Comparison of ENCODE assay signal across 16 cellular contexts in the genomic region with DNA sequence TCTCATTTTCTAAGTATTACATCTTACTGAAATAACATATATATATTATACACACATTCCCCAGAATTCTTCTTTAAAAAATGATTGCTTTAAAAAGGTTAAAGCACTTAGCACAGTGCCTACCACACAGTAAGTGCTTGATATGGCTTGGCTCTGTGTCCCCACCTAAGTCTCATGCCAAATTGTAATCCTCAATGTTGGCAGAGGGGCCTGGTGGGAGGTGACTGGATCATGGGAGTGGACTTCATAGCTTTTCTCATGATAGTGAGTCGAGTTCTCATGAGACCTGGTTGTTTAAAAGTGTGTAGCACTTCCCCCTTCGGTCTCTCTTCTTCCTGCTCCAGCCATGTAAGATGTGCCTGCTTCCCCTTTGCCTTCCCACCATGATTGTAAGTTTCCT. TPM values are rescaled to one million over a fixed set of nuclear protein-coding genes. Genes with fewer than 3 reads are reported as not detected.
"Had no signal": no experiment of that assay in that cellular context is flagged by ENCODE, and none has a peak within 500 bp of the region (broad histone marks: within the 10 kb centered on the region; RNA-seq: fewer than 3 reads in every experiment).

No MANE protein-coding gene starts in this region.

- H3K27ac ChIP-seq: sigmoid colon, thoracic aorta had no signal

- H3K4me1 Mint-ChIP-seq: activated naive CD8-positive, alpha-beta T cell treated with anti-CD3 and anti-CD28 coated beads for 36 hours; immature natural killer cell; naive B cell had no signal

- H3K36me3 ChIP-seq: thoracic aorta had no signal

- H3K27ac Mint-ChIP-seq: activated CD4-positive, alpha-beta memory T cell treated with anti-CD3 and anti-CD28 coated beads for 36 hours; activated naive CD8-positive, alpha-beta T cell treated with anti-CD3 and anti-CD28 coated beads for 36 hours; immature natural killer cell; naive B cell; T-helper 2 cell treated with Interferon-gamma antibody and Interleukin-4, amounts not matched to agents 5 μg/mL and 100 μg/mL, for 36 hours had no signal

- H3K4me3 Mint-ChIP-seq: activated CD4-positive, alpha-beta memory T cell treated with anti-CD3 and anti-CD28 coated beads for 36 hours; activated naive CD8-positive, alpha-beta T cell treated with anti-CD3 and anti-CD28 coated beads for 36 hours; immature natural killer cell; naive B cell; T-helper 2 cell treated with Interferon-gamma antibody and Interleukin-4, amounts not matched to agents 5 μg/mL and 100 μg/mL, for 36 hours had no signal

- H3K27me3 ChIP-seq: sigmoid colon had no signal

- H3K9me3 ChIP-seq: sigmoid colon, thoracic aorta had no signal

- ATAC-seq: stimulated activated naive CD8-positive, alpha-beta T cell treated with anti-CD3 and anti-CD28 coated beads, Interleukin-15, Interleukin-2, amounts not matched to agents 100 U/mL and 50 U/mL, for 24 hours had no signal

- DNase-seq: activated CD4-positive, alpha-beta memory T cell treated with anti-CD3 and anti-CD28 coated beads for 36 hours; activated CD4-positive, alpha-beta T cell treated with anti-CD3 and anti-CD28 coated beads for 1 hour; activated gamma-delta T cell treated with Interleukin-2 at 50 U/mL for 16 hours; activated naive CD8-positive, alpha-beta T cell treated with anti-CD3 and anti-CD28 coated beads for 36 hours; activated T-cell treated with anti-CD3 and anti-CD28 coated beads, Interleukin-2, amount 50 U/mL, for 48 hours; aorta; effector CD4-positive, alpha-beta T cell; immature natural killer cell; naive B cell; sigmoid colon; stimulated activated CD4-positive, alpha-beta T cell treated with anti-CD3 and anti-CD28 coated beads, Interleukin-4, amount 100 ng/mL, for 1 hour; stimulated activated CD8-positive, alpha-beta memory T cell treated with anti-CD3 and anti-CD28 coated beads, Interleukin-4, amount 100 ng/mL, for 48 hours; stimulated activated naive CD8-positive, alpha-beta T cell treated with anti-CD3 and anti-CD28 coated beads, Interleukin-15, Interleukin-2, amounts not matched to agents 100 U/mL and 50 U/mL, for 24 hours had no signal

- H3K9me3 Mint-ChIP-seq: immature natural killer cell; T-helper 2 cell treated with Interferon-gamma antibody and Interleukin-4, amounts not matched to agents 5 μg/mL and 100 μg/mL, for 36 hours had no signal

- H3K4me3 ChIP-seq: sigmoid colon, thoracic aorta had no signal

RNA-seq across cellular contexts. Expression of a gene that starts 6.2 kb away (rescaled TPM):
- total RNA-seq: activated CD4-positive, alpha-beta memory T cell treated with anti-CD3 and anti-CD28 coated beads for 36 hours; activated naive CD8-positive, alpha-beta T cell treated with anti-CD3 and anti-CD28 coated beads for 36 hours had no signal
- polyA plus RNA-seq: immature natural killer cell had no signal

RNA-seq across cellular contexts. Expression of a gene that starts 7.1 kb away (rescaled TPM):
- total RNA-seq: activated CD4-positive, alpha-beta memory T cell treated with anti-CD3 and anti-CD28 coated beads for 36 hours; activated naive CD8-positive, alpha-beta T cell treated with anti-CD3 and anti-CD28 coated beads for 36 hours; lung microvascular endothelial cell had no signal
- polyA plus RNA-seq: immature natural killer cell had no signal

RNA-seq across cellular contexts. Expression of a gene that starts 13.3 kb away (rescaled TPM):
- total RNA-seq: activated CD4-positive, alpha-beta memory T cell treated with anti-CD3 and anti-CD28 coated beads for 36 hours; activated naive CD8-positive, alpha-beta T cell treated with anti-CD3 and anti-CD28 coated beads for 36 hours; lung microvascular endothelial cell had no signal
- polyA plus RNA-seq: immature natural killer cell had no signal
